17 cellular contexts compared by ENCODE assay signal in genomic region chr1:77504986-77505385, GRCh38.
DNase-seq lines count a peak whose midpoint lies in the region; ATAC-seq, FAIRE-seq and TF ChIP-seq lines count a peak whose summit lies in the region.
"Had no signal": no experiment of that assay in that cellular context is flagged by ENCODE, and none has a peak within 500 bp of the region (broad histone marks: within the 10 kb centered on the region; RNA-seq: fewer than 3 reads in every experiment).

No MANE protein-coding gene starts in this region.

- H2AFZ ChIP-seq in keratinocyte (ENCODE audit: control insufficient read depth, low read length), result peak overlapping the region; percentile 11

- POLR2A ChIA-PET in GM10248 (lab: Yijun Ruan, JAX), result interaction anchor here (0.6 kb wide), 1 partner anchor 568 kb away, joined by 3 read pairs; no protein-coding TSS in a partner anchor

- CTCF ChIA-PET in GM10248 (lab: Yijun Ruan, JAX), result no interaction called here

- ATAC-seq in HG02884 (IDR thresholded peaks at IDR 0.05; ENCODE audit: unreplicated experiment) (peak; percentile 61), HG03135 (IDR thresholded peaks at IDR 0.05; ENCODE audit: unreplicated experiment) (no peak)

- peak; percentile 14 for DNase-seq in GM10248 (ENCODE audit: extremely low spot score)
- DNase-seq in SIG-M5 (lab: John Stamatoyannopoulos, UW), result peak; percentile 42
- DNase-seq in keratinocyte (ENCODE audit: low read depth, low spot score), result no peak
- no peak for DNase-seq in caudate nucleus (lab: John Stamatoyannopoulos, UW)
- no peak for DNase-seq in urothelium cell line (ENCODE audit: low spot score)
- DNase-seq in right atrium auricular region (ENCODE audit: low spot score), result no peak
- DNase-seq: activated effector memory CD4-positive, alpha-beta T cell treated with anti-CD3 and anti-CD28 coated beads, Interleukin-2, amount 50 U/mL, for 16 hours; naive B cell; NCI-H1092 treated with DMSO at 0.1 percent for 48 hours; NCI-H524; SJCRH30 had no signal

- no peaks in the 10 kb centered on the region for H3K9me3 ChIP-seq in keratinocyte (ENCODE audit: control insufficient read depth, low read depth, low read length)
- H3K9me3 ChIP-seq in right atrium auricular region, result no peaks in the 10 kb centered on the region
- H3K9me3 ChIP-seq: vagina had no signal

- H3K9me1 ChIP-seq in keratinocyte (ENCODE audit: control insufficient read depth, extremely low read depth, insufficient read depth, low read length), result no peaks in the 10 kb centered on the region

- no peak for TF ChIP-seq CTCF in GM10248 (IDR thresholded peaks at IDR 0.05; ENCODE audit: control extremely low read depth, extremely low read depth, low read depth, missing control alignments)
- TF ChIP-seq CTCF in keratinocyte (optimal IDR thresholded peaks at IDR 0.05 in 1 of 3, IDR thresholded peaks at IDR 0.05 in 1 of 3, conservative IDR thresholded peaks at IDR 0.05 in 1 of 3; ENCODE audit: extremely low read depth in 1 of 3, insufficient read depth in 2 of 3, low read length in 3 of 3), result no peak
- TF ChIP-seq CTCF in right atrium auricular region (IDR thresholded peaks at IDR 0.05), result no peak

- H3K4me1 ChIP-seq in keratinocyte (ENCODE audit: control insufficient read depth, extremely low read depth, insufficient read depth, low read length), result no peaks in the 10 kb centered on the region
- no peaks in the 10 kb centered on the region for H3K4me1 ChIP-seq in right atrium auricular region
- H3K4me1 ChIP-seq: SJCRH30, vagina had no signal

- H3K36me3 ChIP-seq in keratinocyte (ENCODE audit: control insufficient read depth in 2 of 2, extremely low read depth in 1 of 2, insufficient read depth in 2 of 2, low read length in 2 of 2) (no peaks in the 10 kb centered on the region), right atrium auricular region (no peaks in the 10 kb centered on the region)
- H3K36me3 ChIP-seq: cardiac muscle cell, SJCRH30, vagina had no signal

- FAIRE-seq in keratinocyte (lab: Jason Lieb, UNC), result no peak
- no peak for FAIRE-seq in urothelium cell line (lab: Jason Lieb, UNC)

- H3K27ac ChIP-seq in keratinocyte (ENCODE audit: control insufficient read depth, insufficient read depth, low read length) (no peak overlapping the region), caudate nucleus (ENCODE audit: low read depth, low read length) (no peak overlapping the region), right atrium auricular region (no peak overlapping the region)
- H3K27ac ChIP-seq: C4-2B, cardiac muscle cell, epithelial cell of prostate, SJCRH30, vagina had no signal

- H3K4me3 ChIP-seq in keratinocyte (ENCODE audit: control insufficient read depth in 2 of 3, extremely low read depth in 1 of 3, insufficient read depth in 2 of 3, low read depth in 1 of 3, low read length in 3 of 3) (no peak overlapping the region), right atrium auricular region (no peak overlapping the region)
- H3K4me3 ChIP-seq: cardiac muscle cell, SJCRH30, vagina had no signal

- no peaks in the 10 kb centered on the region for H4K20me1 ChIP-seq in keratinocyte (ENCODE audit: control insufficient read depth, extremely low read depth, insufficient read depth, low read length)

- H3K27me3 ChIP-seq in keratinocyte (ENCODE audit: control insufficient read depth, extremely low read depth, insufficient read depth, low read length) (no peaks in the 10 kb centered on the region), right atrium auricular region (no peaks in the 10 kb centered on the region)
- H3K27me3 ChIP-seq: cardiac muscle cell, SJCRH30, vagina had no signal

- dilution Hi-C loops in keratinocyte (cut with MboI; ENCODE audit: extremely low pct_ligation_motif_present, low sequenced_read_pairs), result no loop called here

- no peak overlapping the region for H3K4me2 ChIP-seq in keratinocyte (ENCODE audit: control insufficient read depth, extremely low read depth, insufficient read depth, low read depth, low read length)

- no peaks in the 10 kb centered on the region for H3K79me2 ChIP-seq in keratinocyte (ENCODE audit: control insufficient read depth, insufficient read depth, low read length)

- no peak overlapping the region for H3K9ac ChIP-seq in keratinocyte (ENCODE audit: control insufficient read depth, extremely low read depth, insufficient read depth, low read length)

Comparison
In these comparisons a context has a peak if more than half of its experiments do, and no peak if none do; other contexts are left out.
1. DNase-seq: peak in GM10248 (single experiment) and SIG-M5 (single experiment); none in keratinocyte (single experiment), caudate nucleus (0 of 61), urothelium cell line (single experiment) and right atrium auricular region (single experiment).